11 cellular contexts compared by ENCODE assay signal in the genomic region with DNA sequence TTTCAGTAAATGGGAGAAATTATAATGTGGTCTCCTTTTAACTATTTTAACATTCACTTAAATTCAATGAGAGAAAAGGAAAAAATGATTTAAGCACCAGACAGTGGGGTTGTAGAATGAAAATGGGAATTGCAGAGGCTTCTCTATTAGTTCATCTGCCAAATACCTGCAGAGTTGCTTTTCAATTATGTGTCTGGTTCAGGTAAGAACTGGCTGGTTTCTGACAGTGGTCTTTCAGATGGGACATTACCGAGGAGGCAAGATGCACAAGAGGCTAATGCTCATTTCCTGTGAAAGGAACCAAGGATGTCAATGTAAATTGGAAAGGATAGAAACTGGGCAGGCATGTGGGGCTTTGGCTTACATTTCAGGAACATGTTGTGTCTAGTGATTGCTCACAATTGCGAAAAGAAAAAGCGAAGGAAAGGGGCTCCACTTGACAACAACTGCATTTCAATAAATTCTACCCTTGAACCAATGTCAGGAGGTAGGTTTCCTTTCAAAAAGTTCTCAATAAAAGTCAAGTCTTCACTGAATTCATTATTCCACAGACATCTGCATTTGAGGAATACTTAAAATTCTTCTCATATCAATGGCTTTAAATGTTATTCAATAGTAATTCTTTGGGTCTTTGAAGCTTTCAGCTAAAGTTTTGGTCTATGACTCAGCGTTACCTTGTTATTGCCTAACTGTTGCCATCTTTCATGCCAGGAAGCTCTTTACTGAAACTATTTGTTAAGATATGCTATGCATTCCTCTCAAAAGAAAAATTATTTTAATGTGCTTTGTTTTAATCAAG.
DNase-seq lines count a peak whose midpoint lies in the region; ATAC-seq and TF ChIP-seq lines count a peak whose summit lies in the region.
"Had no signal": no experiment of that assay in that cellular context is flagged by ENCODE, and none has a peak within 500 bp of the region (broad histone marks: within the 10 kb centered on the region; RNA-seq: fewer than 3 reads in every experiment).

No MANE protein-coding gene starts in this region.

- no peak overlapping the region for H3K4me3 Mint-ChIP-seq in WTC11
- H3K4me3 Mint-ChIP-seq in CD8-positive, alpha-beta T cell = no peak overlapping the region

- no peak for TF ChIP-seq CTCF in WTC11 (IDR thresholded peaks at IDR 0.05)
- no peak for TF ChIP-seq CTCF in CD8-positive, alpha-beta T cell (IDR thresholded peaks at IDR 0.05)
- TF ChIP-seq CTCF in body of pancreas (IDR thresholded peaks at IDR 0.05) = no peak

- H3K27me3 ChIP-seq in CD8-positive, alpha-beta T cell (ENCODE audit: insufficient read depth, low read length) = no peaks in the 10 kb centered on the region
- no peaks in the 10 kb centered on the region for H3K27me3 ChIP-seq in body of pancreas

- DNase-seq in AG20443 (ENCODE audit: low spot score) (peak; percentile 44), HS-5 (ENCODE audit: low read depth) (peak; percentile 90), WTC11 (ENCODE audit: low spot score) (no peak), islet precursor cell (peak; percentile 61), NCI-H2081 treated with DMSO at 0.1 percent for 48 hours (lab: John Stamatoyannopoulos, UW) (no peak), body of pancreas (no peak)
- no peak for DNase-seq in CD8-positive, alpha-beta T cell
- DNase-seq: lower lobe of right lung, NCI-H187 treated with DMSO at 0.1 percent for 48 hours, WERI-Rb-1 had no signal

- H3K27ac Mint-ChIP-seq in WTC11 = peak overlapping the region; percentile 77
- no peak overlapping the region for H3K27ac Mint-ChIP-seq in CD8-positive, alpha-beta T cell

- H3K36me3 Mint-ChIP-seq in WTC11 = no peaks in the 10 kb centered on the region
- no peaks in the 10 kb centered on the region for H3K36me3 Mint-ChIP-seq in CD8-positive, alpha-beta T cell

- intact Hi-C loops in CD8-positive, alpha-beta T cell (cut with DNase I, micrococcal nuclease) = no loop called here
- intact Hi-C loops in body of pancreas (cut with DNase I) = no loop called here

- CTCF ChIA-PET in WTC11 (lab: Charles Lee) = no interaction called here
- CTCF ChIA-PET in CD8-positive, alpha-beta T cell (lab: Charles Lee) = no interaction called here

- no peaks in the 10 kb centered on the region for H3K36me3 ChIP-seq in CD8-positive, alpha-beta T cell (ENCODE audit: insufficient read depth, low read length)
- no peaks in the 10 kb centered on the region for H3K36me3 ChIP-seq in body of pancreas (replicated peaks in 1 of 2; ENCODE audit: insufficient read depth in 1 of 2, low read depth in 2 of 2)
- H3K36me3 ChIP-seq: lower lobe of right lung, WERI-Rb-1 had no signal

- no peaks in the 10 kb centered on the region for H3K9me3 ChIP-seq in CD8-positive, alpha-beta T cell (ENCODE audit: low read length)
- H3K9me3 ChIP-seq in body of pancreas = no peaks in the 10 kb centered on the region
- H3K9me3 ChIP-seq: lower lobe of right lung had no signal

- peak; percentile 68 for ATAC-seq in WTC11
- ATAC-seq in CD8-positive, alpha-beta T cell = no peak
- no peak for ATAC-seq in GM19397 (IDR thresholded peaks at IDR 0.05; ENCODE audit: unreplicated experiment)
- ATAC-seq in body of pancreas = no peak
- ATAC-seq: lower lobe of right lung had no signal

- H3K4me3 ChIP-seq in CD8-positive, alpha-beta T cell (ENCODE audit: low read depth, low read length) = no peak overlapping the region
- no peak overlapping the region for H3K4me3 ChIP-seq in body of pancreas
- H3K4me3 ChIP-seq: lower lobe of right lung had no signal

- POLR2A ChIA-PET in WTC11 (lab: Charles Lee) = no interaction called here
- POLR2A ChIA-PET in CD8-positive, alpha-beta T cell (lab: Charles Lee) = no interaction called here

- no peaks in the 10 kb centered on the region for H3K27me3 Mint-ChIP-seq in WTC11 (ENCODE audit: low read depth)
- H3K27me3 Mint-ChIP-seq in CD8-positive, alpha-beta T cell (ENCODE audit: low read depth) = no peaks in the 10 kb centered on the region

- no peak for TF ChIP-seq POLR2A in body of pancreas (IDR thresholded peaks at IDR 0.05)

- no peak overlapping the region for H3K27ac ChIP-seq in CD8-positive, alpha-beta T cell (ENCODE audit: low read depth, low read length)
- no peak overlapping the region for H3K27ac ChIP-seq in body of pancreas
- H3K27ac ChIP-seq: lower lobe of right lung, WERI-Rb-1 had no signal

- H3K4me1 ChIP-seq in CD8-positive, alpha-beta T cell (ENCODE audit: insufficient read depth, low read length) = no peaks in the 10 kb centered on the region
- H3K4me1 ChIP-seq in body of pancreas = no peaks in the 10 kb centered on the region
- H3K4me1 ChIP-seq: lower lobe of right lung had no signal

- H3K4me1 Mint-ChIP-seq in WTC11 = peaks cover 34% of the 10 kb centered on the region
- H3K4me1 Mint-ChIP-seq in CD8-positive, alpha-beta T cell (ENCODE audit: low read depth) = no peaks in the 10 kb centered on the region

- peaks cover 4% of the 10 kb centered on the region for H3K9me3 Mint-ChIP-seq in WTC11
- no peaks in the 10 kb centered on the region for H3K9me3 Mint-ChIP-seq in CD8-positive, alpha-beta T cell

- 69 to 90% methylated on average over 4 of the region's 4 CpGs for WGBS in body of pancreas, 2 donors

TF ChIP-seq in WTC11, 78 proteins besides CTCF, POLR2A, EP300 and RAD21 (continues in another document):
- no peak for TF ChIP-seq IRF2 (CRISPR knock-in tag; IDR thresholded peaks at IDR 0.05; ENCODE audit: borderline replicate concordance, low read depth)
- TF ChIP-seq NFE2L1 (CRISPR knock-in tag; IDR thresholded peaks at IDR 0.05) = no peak
- TF ChIP-seq, protein P1, sequence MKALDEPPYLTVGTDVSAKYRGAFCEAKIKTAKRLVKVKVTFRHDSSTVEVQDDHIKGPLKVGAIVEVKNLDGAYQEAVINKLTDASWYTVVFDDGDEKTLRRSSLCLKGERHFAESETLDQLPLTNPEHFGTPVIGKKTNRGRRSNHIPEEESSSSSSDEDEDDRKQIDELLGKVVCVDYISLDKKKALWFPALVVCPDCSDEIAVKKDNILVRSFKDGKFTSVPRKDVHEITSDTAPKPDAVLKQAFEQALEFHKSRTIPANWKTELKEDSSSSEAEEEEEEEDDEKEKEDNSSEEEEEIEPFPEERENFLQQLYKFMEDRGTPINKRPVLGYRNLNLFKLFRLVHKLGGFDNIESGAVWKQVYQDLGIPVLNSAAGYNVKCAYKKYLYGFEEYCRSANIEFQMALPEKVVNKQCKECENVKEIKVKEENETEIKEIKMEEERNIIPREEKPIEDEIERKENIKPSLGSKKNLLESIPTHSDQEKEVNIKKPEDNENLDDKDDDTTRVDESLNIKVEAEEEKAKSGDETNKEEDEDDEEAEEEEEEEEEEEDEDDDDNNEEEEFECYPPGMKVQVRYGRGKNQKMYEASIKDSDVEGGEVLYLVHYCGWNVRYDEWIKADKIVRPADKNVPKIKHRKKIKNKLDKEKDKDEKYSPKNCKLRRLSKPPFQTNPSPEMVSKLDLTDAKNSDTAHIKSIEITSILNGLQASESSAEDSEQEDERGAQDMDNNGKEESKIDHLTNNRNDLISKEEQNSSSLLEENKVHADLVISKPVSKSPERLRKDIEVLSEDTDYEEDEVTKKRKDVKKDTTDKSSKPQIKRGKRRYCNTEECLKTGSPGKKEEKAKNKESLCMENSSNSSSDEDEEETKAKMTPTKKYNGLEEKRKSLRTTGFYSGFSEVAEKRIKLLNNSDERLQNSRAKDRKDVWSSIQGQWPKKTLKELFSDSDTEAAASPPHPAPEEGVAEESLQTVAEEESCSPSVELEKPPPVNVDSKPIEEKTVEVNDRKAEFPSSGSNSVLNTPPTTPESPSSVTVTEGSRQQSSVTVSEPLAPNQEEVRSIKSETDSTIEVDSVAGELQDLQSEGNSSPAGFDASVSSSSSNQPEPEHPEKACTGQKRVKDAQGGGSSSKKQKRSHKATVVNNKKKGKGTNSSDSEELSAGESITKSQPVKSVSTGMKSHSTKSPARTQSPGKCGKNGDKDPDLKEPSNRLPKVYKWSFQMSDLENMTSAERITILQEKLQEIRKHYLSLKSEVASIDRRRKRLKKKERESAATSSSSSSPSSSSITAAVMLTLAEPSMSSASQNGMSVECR (CRISPR knock-in tag; IDR thresholded peaks at IDR 0.05; ENCODE audit: borderline replicate concordance) = no peak
- no peak for TF ChIP-seq E2F5 (CRISPR knock-in tag; IDR thresholded peaks at IDR 0.05)
- no peak for TF ChIP-seq FOXK1 (CRISPR knock-in tag; IDR thresholded peaks at IDR 0.05)
- no peak for TF ChIP-seq ZNF416 (CRISPR knock-in tag; IDR thresholded peaks at IDR 0.05)
- TF ChIP-seq FOXJ3 (CRISPR knock-in tag; IDR thresholded peaks at IDR 0.05; ENCODE audit: borderline replicate concordance) = no peak
- no peak for TF ChIP-seq PRRX2 (CRISPR knock-in tag; IDR thresholded peaks at IDR 0.05)
- TF ChIP-seq ATF1 (CRISPR knock-in tag; IDR thresholded peaks at IDR 0.05) = no peak
- TF ChIP-seq ZNF317 (CRISPR knock-in tag; IDR thresholded peaks at IDR 0.05; ENCODE audit: borderline replicate concordance, low read depth) = no peak

Comparison
In these comparisons a context has a peak if more than half of its experiments do, and no peak if none do; other contexts are left out.
1. DNase-seq: peak in AG20443 (single experiment), HS-5 (single experiment) and islet precursor cell (single experiment); none in WTC11 (single experiment), CD8-positive, alpha-beta T cell (0 of 7), NCI-H2081 treated with DMSO at 0.1 percent for 48 hours (single experiment) and body of pancreas (0 of 4).